18 cellular contexts compared by ENCODE assay signal in the genomic region with DNA sequence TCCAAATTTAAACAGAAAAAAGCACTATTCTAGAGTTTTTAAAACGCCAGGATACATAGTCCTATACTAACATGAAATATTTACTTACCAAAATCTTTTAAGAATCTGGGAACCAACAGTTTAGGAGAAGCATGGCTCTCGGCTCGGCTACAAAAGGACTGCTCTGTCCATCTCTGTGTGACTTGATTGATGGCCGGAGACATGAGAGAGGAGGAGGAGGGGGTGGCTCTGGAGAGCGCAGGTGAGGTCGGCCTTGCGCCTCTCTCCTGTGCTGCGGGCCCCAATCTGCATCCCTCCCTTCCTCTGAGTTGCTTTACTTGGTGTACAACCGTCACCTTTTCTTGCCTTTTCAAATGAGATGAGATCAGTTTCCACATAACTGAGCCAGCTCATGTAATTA.
DNase-seq lines count a peak whose midpoint lies in the region; ATAC-seq and TF ChIP-seq lines count a peak whose summit lies in the region.
"Had no signal": no experiment of that assay in that cellular context is flagged by ENCODE, and none has a peak within 500 bp of the region (broad histone marks: within the 10 kb centered on the region; RNA-seq: fewer than 3 reads in every experiment).

No MANE protein-coding gene starts in this region.

- H3K4me3 ChIP-seq in Panc1 (ENCODE audit: low read depth in 2 of 2, low read length in 2 of 2) = no peak overlapping the region
- H3K4me3 ChIP-seq: coronary artery, esophagus squamous epithelium, psoas muscle had no signal

- no peaks in the 10 kb centered on the region for H3K27me3 Mint-ChIP-seq in activated CD4-positive, alpha-beta memory T cell treated with anti-CD3 and anti-CD28 coated beads for 36 hours
- H3K27me3 Mint-ChIP-seq in activated CD4-positive, alpha-beta memory T cell treated with anti-CD3 and anti-CD28 coated beads, Interleukin-2, amount 10 ng/mL, durations not matched to agents 7 days and 5 days = no peaks in the 10 kb centered on the region
- H3K27me3 Mint-ChIP-seq in endothelial cell (ENCODE audit: unreplicated experiment) = no peaks in the 10 kb centered on the region

- intact Hi-C loops in activated CD4-positive, alpha-beta memory T cell treated with anti-CD3 and anti-CD28 coated beads for 36 hours (cut with micrococcal nuclease) = loop anchor here (1.0 kb wide), 2 partner anchors 61 to 87 kb away; a partner anchor contains a TSS
- intact Hi-C loops in Panc1 (cut with micrococcal nuclease; ENCODE audit: unreplicated experiment) = no loop called here

- H3K9me3 Mint-ChIP-seq in activated CD4-positive, alpha-beta memory T cell treated with anti-CD3 and anti-CD28 coated beads for 36 hours = no peaks in the 10 kb centered on the region
- no peaks in the 10 kb centered on the region for H3K9me3 Mint-ChIP-seq in activated CD4-positive, alpha-beta memory T cell treated with anti-CD3 and anti-CD28 coated beads, Interleukin-2, amount 10 ng/mL, durations not matched to agents 7 days and 5 days
- H3K9me3 Mint-ChIP-seq in endothelial cell (ENCODE audit: unreplicated experiment) = no peaks in the 10 kb centered on the region
- no peaks in the 10 kb centered on the region for H3K9me3 Mint-ChIP-seq in stimulated activated effector memory CD8-positive, alpha-beta T cell treated with anti-CD3 and anti-CD28 coated beads, Interleukin-12 subunit alpha, Interleukin-12 subunit beta, amount 100 ng/mL, for 72 hours
- H3K9me3 Mint-ChIP-seq: activated T-cell treated with anti-CD3 and anti-CD28 coated beads, Interleukin-2, amount 50 U/mL, for 4 hours had no signal

- no peak overlapping the region for H3K4me3 Mint-ChIP-seq in activated CD4-positive, alpha-beta memory T cell treated with anti-CD3 and anti-CD28 coated beads for 36 hours
- H3K4me3 Mint-ChIP-seq in activated CD4-positive, alpha-beta memory T cell treated with anti-CD3 and anti-CD28 coated beads, Interleukin-2, amount 10 ng/mL, durations not matched to agents 7 days and 5 days = no peak overlapping the region
- no peak overlapping the region for H3K4me3 Mint-ChIP-seq in endothelial cell (ENCODE audit: unreplicated experiment)
- no peak overlapping the region for H3K4me3 Mint-ChIP-seq in stimulated activated effector memory CD8-positive, alpha-beta T cell treated with anti-CD3 and anti-CD28 coated beads, Interleukin-12 subunit alpha, Interleukin-12 subunit beta, amount 100 ng/mL, for 72 hours
- H3K4me3 Mint-ChIP-seq: activated T-cell treated with anti-CD3 and anti-CD28 coated beads, Interleukin-2, amount 50 U/mL, for 4 hours had no signal

- H3K27ac Mint-ChIP-seq in activated CD4-positive, alpha-beta memory T cell treated with anti-CD3 and anti-CD28 coated beads for 36 hours = peak overlapping the region; percentile 87
- H3K27ac Mint-ChIP-seq in activated CD4-positive, alpha-beta memory T cell treated with anti-CD3 and anti-CD28 coated beads, Interleukin-2, amount 10 ng/mL, durations not matched to agents 7 days and 5 days = no peak overlapping the region
- peak overlapping the region; percentile 76 for H3K27ac Mint-ChIP-seq in endothelial cell (ENCODE audit: unreplicated experiment)
- H3K27ac Mint-ChIP-seq in stimulated activated effector memory CD8-positive, alpha-beta T cell treated with anti-CD3 and anti-CD28 coated beads, Interleukin-12 subunit alpha, Interleukin-12 subunit beta, amount 100 ng/mL, for 72 hours = peak overlapping the region; percentile 93

- H3K4me1 ChIP-seq in Panc1 (ENCODE audit: control insufficient read depth, insufficient read depth, low read length) = peaks cover 33% of the 10 kb centered on the region

- no peaks in the 10 kb centered on the region for H3K9me3 ChIP-seq in Panc1 (ENCODE audit: control insufficient read depth, insufficient read depth, low read depth, low read length)
- H3K9me3 ChIP-seq: esophagus squamous epithelium, psoas muscle had no signal

- peak overlapping the region; percentile 81 for H3K27ac ChIP-seq in Panc1 (ENCODE audit: low read length)
- H3K27ac ChIP-seq: psoas muscle had no signal

- TF ChIP-seq CTCF in Panc1 (IDR thresholded peaks at IDR 0.05) (no peak), endothelial cell (IDR thresholded peaks at IDR 0.05; ENCODE audit: unreplicated experiment) (no peak)

- no TSS peak for BruUV-seq in Panc1 (replicated peaks; lab: Mats Ljungman, UMichigan)

- CTCF ChIA-PET in activated CD4-positive, alpha-beta memory T cell treated with anti-CD3 and anti-CD28 coated beads for 36 hours (lab: Charles Lee) = interaction anchor here (0.9 kb wide), 1 partner anchor 65 kb away, joined by 3 read pairs; no protein-coding TSS in a partner anchor
- CTCF ChIA-PET in activated CD4-positive, alpha-beta memory T cell treated with anti-CD3 and anti-CD28 coated beads, Interleukin-2, amount 10 ng/mL, durations not matched to agents 7 days and 5 days (lab: Charles Lee) = no interaction called here
- CTCF ChIA-PET in Panc1 (lab: Charles Lee) = no interaction called here

- DNase-seq in activated CD4-positive, alpha-beta memory T cell treated with anti-CD3 and anti-CD28 coated beads for 36 hours = no peak
- DNase-seq in activated CD4-positive, alpha-beta memory T cell treated with anti-CD3 and anti-CD28 coated beads, Interleukin-2, amount 10 ng/mL, durations not matched to agents 7 days and 5 days = no peak
- DNase-seq in Panc1 (ENCODE audit: low read depth, low spot score) (no peak), endothelial cell (ENCODE audit: low spot score) (no peak), HUDEP-2 (lab: John Stamatoyannopoulos, UW; ENCODE audit: unreplicated experiment in 76 of 76) (no peak)
- no peak for DNase-seq in stimulated activated effector memory CD8-positive, alpha-beta T cell treated with anti-CD3 and anti-CD28 coated beads, Interleukin-12 subunit alpha, Interleukin-12 subunit beta, amount 100 ng/mL, for 72 hours (ENCODE audit: low spot score in 2 of 2)
- no peak for DNase-seq in stimulated activated CD4-positive, alpha-beta T cell treated with anti-CD3 and anti-CD28 coated beads, Interleukin-12 subunit alpha, Interleukin-12 subunit beta, amount 100 ng/mL, for 4 hours
- DNase-seq: activated T-cell treated with anti-CD3 and anti-CD28 coated beads, Interleukin-2, amount 50 U/mL, for 4 hours; aorta; DMS79; esophagus squamous epithelium; kidney; NCI-H187; NCI-H510A treated with DMSO at 0.1 percent for 48 hours; psoas muscle had no signal

- H3K27me3 ChIP-seq in Panc1 (ENCODE audit: control insufficient read depth, insufficient read depth, low read length) = no peaks in the 10 kb centered on the region
- H3K27me3 ChIP-seq: esophagus squamous epithelium had no signal

- in situ Hi-C loops in Panc1 (cut with HindIII; ENCODE audit: low pct_unique_long_range_greater_than_20kb, low sequenced_read_pairs) = no loop called here

- H3K36me3 Mint-ChIP-seq in activated CD4-positive, alpha-beta memory T cell treated with anti-CD3 and anti-CD28 coated beads for 36 hours = no peaks in the 10 kb centered on the region
- H3K36me3 Mint-ChIP-seq in activated CD4-positive, alpha-beta memory T cell treated with anti-CD3 and anti-CD28 coated beads, Interleukin-2, amount 10 ng/mL, durations not matched to agents 7 days and 5 days (ENCODE audit: low read depth) = no peaks in the 10 kb centered on the region
- no peaks in the 10 kb centered on the region for H3K36me3 Mint-ChIP-seq in endothelial cell (ENCODE audit: low read depth, unreplicated experiment)
- H3K36me3 Mint-ChIP-seq in stimulated activated effector memory CD8-positive, alpha-beta T cell treated with anti-CD3 and anti-CD28 coated beads, Interleukin-12 subunit alpha, Interleukin-12 subunit beta, amount 100 ng/mL, for 72 hours = peaks cover 26% of the 10 kb centered on the region

- POLR2A ChIA-PET in activated CD4-positive, alpha-beta memory T cell treated with anti-CD3 and anti-CD28 coated beads for 36 hours (lab: Charles Lee) = interaction anchor here (2.5 to 6.8 kb wide), 2 partner anchors 20 to 89 kb away, joined by 7 to 87 read pairs; a partner anchor contains a TSS
- POLR2A ChIA-PET in activated CD4-positive, alpha-beta memory T cell treated with anti-CD3 and anti-CD28 coated beads, Interleukin-2, amount 10 ng/mL, durations not matched to agents 7 days and 5 days (lab: Charles Lee) = interaction anchor here (1.1 to 1.6 kb wide), 2 partner anchors 21 to 62 kb away, joined by 3 to 4 read pairs; no protein-coding TSS in a partner anchor
- POLR2A ChIA-PET in Panc1 (lab: Charles Lee) = no interaction called here

- no peaks in the 10 kb centered on the region for H3K36me3 ChIP-seq in Panc1 (ENCODE audit: control insufficient read depth, insufficient read depth, low read length)
- H3K36me3 ChIP-seq: esophagus squamous epithelium had no signal

- ATAC-seq in Panc1 (no peak), esophagus mucosa (no peak)
- ATAC-seq in stimulated activated effector memory CD8-positive, alpha-beta T cell treated with anti-CD3 and anti-CD28 coated beads, Interleukin-12 subunit alpha, Interleukin-12 subunit beta, amount 100 ng/mL, for 72 hours = no peak
- ATAC-seq: activated CD4-positive, CD25-positive, alpha-beta regulatory T cell treated with anti-CD3 and anti-CD28 coated beads, Interleukin-2, amount 50 U/mL, for 24 hours; psoas muscle had no signal

- H3K4me1 Mint-ChIP-seq in activated CD4-positive, alpha-beta memory T cell treated with anti-CD3 and anti-CD28 coated beads for 36 hours (ENCODE audit: low read depth) = peaks cover 79% of the 10 kb centered on the region
- peaks cover 69% of the 10 kb centered on the region for H3K4me1 Mint-ChIP-seq in activated CD4-positive, alpha-beta memory T cell treated with anti-CD3 and anti-CD28 coated beads, Interleukin-2, amount 10 ng/mL, durations not matched to agents 7 days and 5 days
- H3K4me1 Mint-ChIP-seq in endothelial cell (ENCODE audit: unreplicated experiment) = no peaks in the 10 kb centered on the region
- H3K4me1 Mint-ChIP-seq in stimulated activated effector memory CD8-positive, alpha-beta T cell treated with anti-CD3 and anti-CD28 coated beads, Interleukin-12 subunit alpha, Interleukin-12 subunit beta, amount 100 ng/mL, for 72 hours = peaks cover 70% of the 10 kb centered on the region
